ENCODE assay signal across 8 cellular contexts in the genomic region with DNA sequence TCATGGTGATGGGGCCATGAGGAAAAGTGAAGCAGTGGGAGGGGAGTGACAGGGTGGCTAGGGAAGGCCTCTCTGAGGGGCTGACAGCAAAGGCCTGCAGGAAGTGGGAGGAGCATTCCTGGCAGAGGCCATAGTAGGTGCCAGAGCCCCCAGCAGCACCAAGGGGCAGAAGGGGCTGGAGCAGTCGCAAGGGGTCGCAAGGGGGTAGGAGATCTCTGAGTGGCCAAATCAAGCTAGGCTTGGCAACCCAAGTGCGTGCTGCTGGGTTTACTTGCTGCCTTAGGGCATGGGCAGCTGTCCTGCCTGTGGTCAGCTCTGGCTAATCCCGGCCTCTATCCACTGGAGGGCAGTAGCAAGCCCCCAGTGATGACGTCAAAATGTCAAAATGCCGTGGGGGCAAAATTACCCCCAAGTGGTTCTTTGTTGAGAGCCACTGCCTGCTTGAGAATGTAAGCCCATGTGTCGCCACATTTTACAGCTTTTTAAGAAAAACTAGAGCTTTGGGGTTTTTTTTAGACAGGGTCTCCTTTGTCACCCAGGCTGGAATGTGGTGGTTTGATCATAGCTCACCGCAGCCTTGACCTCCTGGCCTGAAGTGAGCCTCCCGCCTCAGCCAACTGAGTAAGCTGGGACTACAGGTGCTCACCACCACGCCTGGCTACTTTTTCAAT. TPM values are rescaled to one million over a fixed set of nuclear protein-coding genes. Genes with fewer than 3 reads are reported as not detected.
DNase-seq lines count a peak whose midpoint lies in the region; ATAC-seq and TF ChIP-seq lines count a peak whose summit lies in the region.

No MANE protein-coding gene starts in this region.

- H3K27ac ChIP-seq in Peyer's patch (peak overlapping the region; percentile 74 to 87 (median 80)), ectodermal cell (ENCODE audit: insufficient read depth, low read depth, low read length, poor library complexity, severe bottlenecking) (peak overlapping the region; percentile 67)
- no peak overlapping the region for H3K27ac ChIP-seq in naive thymus-derived CD4-positive, alpha-beta T cell (ENCODE audit: low read depth, low read length)

- H3K9me3 Mint-ChIP-seq in activated CD4-positive, alpha-beta T cell treated with anti-CD3 and anti-CD28 coated beads, Interleukin-2, amount 10 ng/mL, durations not matched to agents 7 days and 5 days = no peaks in the 10 kb centered on the region
- peaks cover 0 to 2% (median 0%) of the 10 kb centered on the region in 11 donors for H3K9me3 Mint-ChIP-seq in naive thymus-derived CD4-positive, alpha-beta T cell

- H3K27ac Mint-ChIP-seq in activated CD4-positive, alpha-beta T cell treated with anti-CD3 and anti-CD28 coated beads, Interleukin-2, amount 10 ng/mL, durations not matched to agents 7 days and 5 days = peak overlapping the region; percentile 72
- peak overlapping the region in 7 of 9 donors; percentile 1 to 93 (median 81) for H3K27ac Mint-ChIP-seq in naive thymus-derived CD4-positive, alpha-beta T cell

- no peak overlapping the region for H3K4me3 ChIP-seq in Peyer's patch
- no peak overlapping the region for H3K4me3 ChIP-seq in ectodermal cell (ENCODE audit: insufficient read depth, low read depth, low read length)
- H3K4me3 ChIP-seq in naive thymus-derived CD4-positive, alpha-beta T cell (ENCODE audit: low read length) = no peak overlapping the region

- H3K4me1 ChIP-seq in Peyer's patch = peaks cover 9 to 53% (median 30%) of the 10 kb centered on the region in 4 donors
- H3K4me1 ChIP-seq in ectodermal cell (ENCODE audit: control insufficient read depth, insufficient read depth, low read length) = peaks cover 29% of the 10 kb centered on the region
- peaks cover 7 to 9% of the 10 kb centered on the region in 2 donors for H3K4me1 ChIP-seq in naive thymus-derived CD4-positive, alpha-beta T cell (ENCODE audit: control insufficient read depth in 2 of 2, insufficient read depth in 2 of 2, low read length in 2 of 2)

- 51 to 53% methylated on average over 10 of the region's 10 CpGs for whole genome bisulfite sequencing in ectodermal cell, 2 experiments

- intact Hi-C loops in naive thymus-derived CD4-positive, alpha-beta T cell (cut with micrococcal nuclease) = no loop called here

- peaks cover 46% of the 10 kb centered on the region for H3K4me1 Mint-ChIP-seq in activated CD4-positive, alpha-beta T cell treated with anti-CD3 and anti-CD28 coated beads, Interleukin-2, amount 10 ng/mL, durations not matched to agents 7 days and 5 days
- H3K4me1 Mint-ChIP-seq in naive thymus-derived CD4-positive, alpha-beta T cell = peaks cover 23 to 49% (median 34%) of the 10 kb centered on the region in 7 donors

- H3K36me3 ChIP-seq in Peyer's patch (peaks cover 0 to 52% (median 0%) of the 10 kb centered on the region in 3 donors), ectodermal cell (ENCODE audit: control insufficient read depth, insufficient read depth, low read length) (peaks cover 32% of the 10 kb centered on the region)
- H3K36me3 ChIP-seq in naive thymus-derived CD4-positive, alpha-beta T cell (ENCODE audit: control insufficient read depth in 2 of 3, insufficient read depth in 3 of 3, low read length in 3 of 3) = peaks cover 9 to 82% (median 29%) of the 10 kb centered on the region in 3 experiments

- CTCF ChIA-PET in activated CD4-positive, alpha-beta T cell treated with anti-CD3 and anti-CD28 coated beads, Interleukin-2, amount 10 ng/mL, durations not matched to agents 7 days and 5 days (lab: Charles Lee) = interaction anchor here (0.7 to 1.2 kb wide), 4 partner anchors 11 to 19 kb away, joined by 3 to 5 read pairs (median 3); no protein-coding TSS in a partner anchor
- CTCF ChIA-PET in naive thymus-derived CD4-positive, alpha-beta T cell (lab: Charles Lee) = no interaction called here

- H3K36me3 Mint-ChIP-seq in activated CD4-positive, alpha-beta T cell treated with anti-CD3 and anti-CD28 coated beads, Interleukin-2, amount 10 ng/mL, durations not matched to agents 7 days and 5 days (ENCODE audit: low read depth) = peaks cover 54% of the 10 kb centered on the region
- H3K36me3 Mint-ChIP-seq in naive thymus-derived CD4-positive, alpha-beta T cell = peaks cover 5 to 30% (median 14%) of the 10 kb centered on the region in 5 donors

- no peak for TF ChIP-seq POLR2A in Peyer's patch (IDR thresholded peaks at IDR 0.05)

- DNase-seq in activated CD4-positive, alpha-beta T cell treated with anti-CD3 and anti-CD28 coated beads, Interleukin-2, amount 10 ng/mL, durations not matched to agents 7 days and 5 days = no peak
- no peak for DNase-seq in activated CD4-positive, alpha-beta T cell treated with anti-CD3 and anti-CD28 coated beads for 48 hours
- DNase-seq in Peyer's patch (peak in 1 of 3 donors; percentile 59), germinal center (ENCODE audit: low spot score) (no peak), GM19238 (ENCODE audit: insufficient read length, low spot score) (no peak)
- DNase-seq in naive thymus-derived CD4-positive, alpha-beta T cell = no peak

- H3K4me3 Mint-ChIP-seq in activated CD4-positive, alpha-beta T cell treated with anti-CD3 and anti-CD28 coated beads, Interleukin-2, amount 10 ng/mL, durations not matched to agents 7 days and 5 days = no peak overlapping the region
- H3K4me3 Mint-ChIP-seq in naive thymus-derived CD4-positive, alpha-beta T cell = no peak overlapping the region

- TF ChIP-seq CTCF in Peyer's patch (IDR thresholded peaks at IDR 0.05) = peak in 4 of 6 experiments; percentile 41 to 46 (median 42)

- ATAC-seq in naive thymus-derived CD4-positive, alpha-beta T cell = no peak
- no peak for ATAC-seq in HG02852 (IDR thresholded peaks at IDR 0.05; ENCODE audit: unreplicated experiment)

- H3K27me3 ChIP-seq in Peyer's patch (no peaks in the 10 kb centered on the region), ectodermal cell (ENCODE audit: control insufficient read depth, insufficient read depth, low read length, poor library complexity, severe bottlenecking) (peaks cover 7% of the 10 kb centered on the region)
- no peaks in the 10 kb centered on the region for H3K27me3 ChIP-seq in naive thymus-derived CD4-positive, alpha-beta T cell (ENCODE audit: control insufficient read depth in 2 of 2, insufficient read depth in 2 of 2, low read length in 2 of 2)

- POLR2A ChIA-PET in activated CD4-positive, alpha-beta T cell treated with anti-CD3 and anti-CD28 coated beads, Interleukin-2, amount 10 ng/mL, durations not matched to agents 7 days and 5 days (lab: Charles Lee) = no interaction called here
- POLR2A ChIA-PET in naive thymus-derived CD4-positive, alpha-beta T cell (lab: Charles Lee) = interaction anchor here (1.0 to 1.4 kb wide), 3 partner anchors 10 to 34 kb away, joined by 3 to 4 read pairs (median 3); no protein-coding TSS in a partner anchor

- no peaks in the 10 kb centered on the region for H3K9me3 ChIP-seq in Peyer's patch
- H3K9me3 ChIP-seq in ectodermal cell (ENCODE audit: control insufficient read depth, low read length) = no peaks in the 10 kb centered on the region
- no peaks in the 10 kb centered on the region for H3K9me3 ChIP-seq in naive thymus-derived CD4-positive, alpha-beta T cell (ENCODE audit: control insufficient read depth in 2 of 3, low read length in 3 of 3)

- H3K27me3 Mint-ChIP-seq in activated CD4-positive, alpha-beta T cell treated with anti-CD3 and anti-CD28 coated beads, Interleukin-2, amount 10 ng/mL, durations not matched to agents 7 days and 5 days = no peaks in the 10 kb centered on the region
- H3K27me3 Mint-ChIP-seq in naive thymus-derived CD4-positive, alpha-beta T cell = no peaks in the 10 kb centered on the region

RNA-seq across cellular contexts. Expression of a gene that starts 11.8 kb away (rescaled TPM):
- 10 to 100 TPM; 50.4 to 51.7 TPM for total RNA-seq in activated CD4-positive, alpha-beta T cell treated with anti-CD3 and anti-CD28 coated beads, Interleukin-2, amount 10 ng/mL, durations not matched to agents 7 days and 5 days
- total RNA-seq in Peyer's patch = 10 to 100 TPM; 17.9 to 33.0 (median 29.6) TPM
- 37.0 TPM for polyA plus RNA-seq in ectodermal cell (2013, experiment 1 of 4)
- polyA plus RNA-seq in ectodermal cell (2013, experiment 2 of 4) = 46.9 TPM
- polyA plus RNA-seq in ectodermal cell (2013, experiment 3 of 4) = 32.0 TPM
- 35.4 TPM for polyA plus RNA-seq in ectodermal cell (2013, experiment 4 of 4)
- total RNA-seq in naive thymus-derived CD4-positive, alpha-beta T cell = 10 to 100 TPM; 35.9 to 56.5 (median 49.1) TPM
- 10 to 100 TPM; 22.3 to 27.6 TPM for polyA plus RNA-seq in naive thymus-derived CD4-positive, alpha-beta T cell

RNA-seq across cellular contexts. Expression of a gene that starts 32.0 kb away (rescaled TPM):
- 100 to 1,000 TPM; 194 TPM for total RNA-seq in activated CD4-positive, alpha-beta T cell treated with anti-CD3 and anti-CD28 coated beads, Interleukin-2, amount 10 ng/mL, durations not matched to agents 7 days and 5 days
- total RNA-seq in Peyer's patch = 10 to 100 TPM in 3 of 4 donors, 1 to 10 TPM in 1; 6.8 to 80.9 (median 22.9) TPM
- 3.5 TPM for polyA plus RNA-seq in ectodermal cell (2013, experiment 1 of 4)
- 3.5 TPM for polyA plus RNA-seq in ectodermal cell (2013, experiment 2 of 4)
- 4.2 TPM for polyA plus RNA-seq in ectodermal cell (2013, experiment 3 of 4)
- polyA plus RNA-seq in ectodermal cell (2013, experiment 4 of 4) = 4.0 TPM
- total RNA-seq in naive thymus-derived CD4-positive, alpha-beta T cell = 100 to 1,000 TPM in 3 of 5 experiments, 10 to 100 TPM in 2; 91.2 to 322 (median 185) TPM
- 10 to 100 TPM; 31.4 to 62.3 TPM for polyA plus RNA-seq in naive thymus-derived CD4-positive, alpha-beta T cell

RNA-seq across cellular contexts. Expression of a gene that starts 42.2 kb away (rescaled TPM):
- total RNA-seq in activated CD4-positive, alpha-beta T cell treated with anti-CD3 and anti-CD28 coated beads, Interleukin-2, amount 10 ng/mL, durations not matched to agents 7 days and 5 days = 10 to 100 TPM; 11.6 to 11.7 TPM
- 1 to 10 TPM in 3 of 4 donors, not detected in 1; 3.6 to 6.8 (median 3.8) TPM for total RNA-seq in Peyer's patch
- polyA plus RNA-seq in ectodermal cell (2013, experiment 1 of 4) = 7.6 TPM
- polyA plus RNA-seq in ectodermal cell (2013, experiment 2 of 4) = 6.5 TPM
- 8.8 TPM for polyA plus RNA-seq in ectodermal cell (2013, experiment 3 of 4)
- polyA plus RNA-seq in ectodermal cell (2013, experiment 4 of 4) = 8.3 TPM
- total RNA-seq in naive thymus-derived CD4-positive, alpha-beta T cell = 10 to 100 TPM; 11.6 to 38.9 (median 12.5) TPM
- polyA plus RNA-seq in naive thymus-derived CD4-positive, alpha-beta T cell = 10 to 100 TPM; 18.0 to 20.5 TPM

RNA-seq across cellular contexts. Expression of a gene that starts 54.6 kb away (rescaled TPM):
- total RNA-seq in activated CD4-positive, alpha-beta T cell treated with anti-CD3 and anti-CD28 coated beads, Interleukin-2, amount 10 ng/mL, durations not matched to agents 7 days and 5 days = 1 to 10 TPM; 5.4 to 5.6 TPM
- 10 to 100 TPM in 2 of 4 donors, 1 to 10 TPM in 2; 8.3 to 19.6 (median 11.0) TPM for total RNA-seq in Peyer's patch
- 9.2 TPM for polyA plus RNA-seq in ectodermal cell (2013, experiment 1 of 4)
- polyA plus RNA-seq in ectodermal cell (2013, experiment 2 of 4) = 8.5 TPM
- 8.9 TPM for polyA plus RNA-seq in ectodermal cell (2013, experiment 3 of 4)
- 9.7 TPM for polyA plus RNA-seq in ectodermal cell (2013, experiment 4 of 4)
- total RNA-seq in naive thymus-derived CD4-positive, alpha-beta T cell = 10 to 100 TPM in 4 of 5 experiments, 1 to 10 TPM in 1; 8.2 to 18.1 (median 16.0) TPM
- 1 to 10 TPM; 5.2 to 8.6 TPM for polyA plus RNA-seq in naive thymus-derived CD4-positive, alpha-beta T cell

RNA-seq across cellular contexts. Expression of a gene that starts 57.6 kb away (rescaled TPM):
- 100 to 1,000 TPM; 333 to 348 TPM for total RNA-seq in activated CD4-positive, alpha-beta T cell treated with anti-CD3 and anti-CD28 coated beads, Interleukin-2, amount 10 ng/mL, durations not matched to agents 7 days and 5 days
- total RNA-seq in Peyer's patch = 100 to 1,000 TPM; 123 to 244 (median 167) TPM
- polyA plus RNA-seq in ectodermal cell (2013, experiment 1 of 4) = 253 TPM
- 257 TPM for polyA plus RNA-seq in ectodermal cell (2013, experiment 2 of 4)
- 199 TPM for polyA plus RNA-seq in ectodermal cell (2013, experiment 3 of 4)
- polyA plus RNA-seq in ectodermal cell (2013, experiment 4 of 4) = 224 TPM
- total RNA-seq in naive thymus-derived CD4-positive, alpha-beta T cell = 100 to 1,000 TPM; 253 to 319 (median 280) TPM
- polyA plus RNA-seq in naive thymus-derived CD4-positive, alpha-beta T cell = 10 to 100 TPM; 51.4 to 81.6 TPM
